Comparison of ENCODE assay signal across 20 cellular contexts in the genomic region with DNA sequence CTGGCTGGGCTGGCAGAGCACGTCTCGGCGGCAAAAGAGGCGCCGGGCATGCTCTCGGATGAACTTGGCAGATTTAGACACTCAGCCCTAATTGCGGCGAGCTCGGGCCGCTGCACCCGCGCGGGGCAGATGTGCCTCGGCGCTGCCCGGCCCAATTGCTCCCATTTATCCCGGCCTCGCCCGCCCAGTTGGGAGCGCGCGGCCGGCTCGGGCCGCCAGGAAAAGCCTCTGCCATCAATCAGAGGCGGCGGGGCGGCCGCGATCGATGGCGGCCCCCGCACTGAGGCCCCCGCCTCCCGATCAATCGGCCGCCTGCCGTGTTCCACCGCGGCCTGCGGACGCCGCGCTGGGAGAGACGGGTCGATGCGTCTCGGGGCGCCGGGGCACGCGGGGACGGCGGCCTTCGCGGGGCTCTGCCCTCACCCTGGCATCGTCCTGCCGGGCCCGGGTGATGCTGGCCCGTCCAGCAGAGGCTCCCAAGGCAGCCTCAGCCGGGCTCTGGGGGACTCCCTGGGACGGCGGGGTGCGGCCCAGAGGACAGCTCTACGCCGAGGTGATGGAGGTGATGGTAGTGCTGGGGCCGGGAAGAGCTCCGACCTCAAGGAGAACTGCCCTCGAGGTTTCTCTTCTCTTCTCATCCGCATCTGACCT.
A peak's percentile ranks its signal among the peaks of the same experiment; 100 is the strongest.
DNase-seq lines count a peak whose midpoint lies in the region; ATAC-seq and TF ChIP-seq lines count a peak whose summit lies in the region.
"Had no signal": no experiment of that assay in that cellular context is flagged by ENCODE, and none has a peak within 500 bp of the region (broad histone marks: within the 10 kb centered on the region; RNA-seq: fewer than 3 reads in every experiment).

No MANE protein-coding gene starts in this region.

- no peak overlapping the region for H3K9ac ChIP-seq in neural cell (ENCODE audit: low read length)

- H3K27ac ChIP-seq in cardiac muscle cell (no peak overlapping the region), right atrium auricular region (no peak overlapping the region), neural cell (ENCODE audit: low read length) (no peak overlapping the region), vagina (no peak overlapping the region)
- H3K27ac ChIP-seq: gastrocnemius medialis, tibial nerve had no signal

- no peak overlapping the region for H3K4me2 ChIP-seq in neural cell (ENCODE audit: low read length)

- ATAC-seq in left ventricle myocardium superior, result no peak
- ATAC-seq: gastrocnemius medialis had no signal

- no peak for TF ChIP-seq POLR2A in vagina (IDR thresholded peaks at IDR 0.05)

- H3K79me2 ChIP-seq in neural cell (replicated peaks; ENCODE audit: insufficient read depth, low read length), result no peaks in the 10 kb centered on the region

- TF ChIP-seq EP300 in neural cell (conservative IDR thresholded peaks at IDR 0.05; ENCODE audit: poor library complexity, severe bottlenecking), result no peak

- H3K4me3 ChIP-seq in cardiac muscle cell, result peak overlapping the region; percentile 13
- H3K4me3 ChIP-seq in right atrium auricular region, result peak overlapping the region in 1 of 2 donors; percentile 39
- H3K4me3 ChIP-seq in neural cell (ENCODE audit: low read length), result peak overlapping the region; percentile 54
- peak overlapping the region; percentile 11 to 24 for H3K4me3 ChIP-seq in vagina
- H3K4me3 ChIP-seq: gastrocnemius medialis had no signal

- H3K9me2 ChIP-seq in neural cell (ENCODE audit: insufficient read depth, low read length), result no peaks in the 10 kb centered on the region

- H3K27me3 ChIP-seq in cardiac muscle cell (peaks cover 92% of the 10 kb centered on the region), right atrium auricular region (peaks cover 4 to 10% of the 10 kb centered on the region in 2 donors), neural cell (ENCODE audit: insufficient read depth, low read depth, low read length) (peaks cover 48% of the 10 kb centered on the region), vagina (peaks cover 9% of the 10 kb centered on the region)

- TF ChIP-seq RAD21 in neural cell (conservative IDR thresholded peaks at IDR 0.05), result no peak

- H4K20me1 ChIP-seq in neural cell (ENCODE audit: insufficient read depth), result no peaks in the 10 kb centered on the region

- no peaks in the 10 kb centered on the region for H3K36me3 ChIP-seq in cardiac muscle cell
- H3K36me3 ChIP-seq in right atrium auricular region, result no peaks in the 10 kb centered on the region
- no peaks in the 10 kb centered on the region for H3K36me3 ChIP-seq in neural cell (ENCODE audit: insufficient read depth, low read length)
- H3K36me3 ChIP-seq in vagina, result no peaks in the 10 kb centered on the region
- H3K36me3 ChIP-seq: gastrocnemius medialis, tibial nerve had no signal

- H3K9me3 ChIP-seq in cardiac muscle cell (ENCODE audit: low read depth), result no peaks in the 10 kb centered on the region
- H3K9me3 ChIP-seq in right atrium auricular region, result no peaks in the 10 kb centered on the region
- no peaks in the 10 kb centered on the region for H3K9me3 ChIP-seq in neural cell (ENCODE audit: low read length)
- no peaks in the 10 kb centered on the region for H3K9me3 ChIP-seq in vagina
- H3K9me3 ChIP-seq: gastrocnemius medialis had no signal

- no peak for TF ChIP-seq CTCF in cardiac muscle cell (IDR thresholded peaks at IDR 0.05; ENCODE audit: low read depth, low read length)
- no peak for TF ChIP-seq CTCF in right atrium auricular region (IDR thresholded peaks at IDR 0.05)
- TF ChIP-seq CTCF in neural cell (IDR thresholded peaks at IDR 0.05; ENCODE audit: poor library complexity, severe bottlenecking), result no peak
- no peak for TF ChIP-seq CTCF in vagina (IDR thresholded peaks at IDR 0.05)
- TF ChIP-seq CTCF in GM10266 (IDR thresholded peaks at IDR 0.05; ENCODE audit: control insufficient read depth, insufficient read depth, low read depth, missing control alignments), result no peak

- no peaks in the 10 kb centered on the region for H3F3A ChIP-seq in neural cell (ENCODE audit: insufficient read depth, low read length, poor library complexity, severe bottlenecking)

- DNase-seq in cardiac muscle cell (ENCODE audit: low read depth in 1 of 2, low spot score in 1 of 2) (no peak), right atrium auricular region (ENCODE audit: low spot score) (no peak), left ventricle myocardium superior (peak; percentile 25), vagina (ENCODE audit: extremely low spot score in 2 of 2) (no peak), DMS53 treated with DMSO at 0.1 percent for 48 hours (lab: John Stamatoyannopoulos, UW; ENCODE audit: unreplicated experiment) (no peak), GM10266 (ENCODE audit: extremely low spot score) (no peak), NCI-H345 (lab: John Stamatoyannopoulos, UW) (no peak)
- DNase-seq: activated gamma-delta T cell; CD4-positive, alpha-beta T cell; DND-41; gastrocnemius medialis; Kasumi-1; kidney; NCI-H1436; NCI-H226; NK-92 treated with Interleukin-12 subunit alpha and Interleukin-12 subunit beta, amount 100 ng/mL, for 24 hours; small intestine; T-helper 2 cell had no signal

- H2AFZ ChIP-seq in neural cell (ENCODE audit: low read depth, low read length), result no peak overlapping the region

- H3K4me1 ChIP-seq in cardiac muscle cell (ENCODE audit: low read depth) (no peaks in the 10 kb centered on the region), right atrium auricular region (peaks cover 0 to 10% of the 10 kb centered on the region in 2 donors), vagina (peaks cover 9% of the 10 kb centered on the region)
- H3K4me1 ChIP-seq: gastrocnemius medialis had no signal

- intact Hi-C loops in left ventricle myocardium superior (cut with micrococcal nuclease), result no loop called here
- intact Hi-C loops in vagina (cut with DNase I), result no loop called here

TF ChIP-seq in neural cell, 6 proteins besides CTCF, POLR2A, EP300 and RAD21:
- peak; percentile 32 for TF ChIP-seq EZH2 (IDR thresholded peaks at IDR 0.05; ENCODE audit: borderline replicate concordance, insufficient read depth, low read length, poor library complexity, severe bottlenecking)
- no peak for TF ChIP-seq TAF1 (IDR thresholded peaks at IDR 0.05; ENCODE audit: low read depth)
